ENCODE assay signal across 14 cellular contexts in genomic region chr10:665579-666091, GRCh38. TPM values are rescaled to one million over a fixed set of nuclear protein-coding genes. Genes with fewer than 3 reads are reported as not detected.
DNase-seq lines count a peak whose midpoint lies in the region; ATAC-seq and TF ChIP-seq lines count a peak whose summit lies in the region.
"Had no signal": no experiment of that assay in that cellular context is flagged by ENCODE, and none has a peak within 500 bp of the region (broad histone marks: within the 10 kb centered on the region; RNA-seq: fewer than 3 reads in every experiment).

No MANE protein-coding gene starts in this region.

- peak; percentile 84 for DNase-seq in A172 (ENCODE audit: low spot score)
- peak; percentile 90 for DNase-seq in SK-N-DZ (ENCODE audit: low spot score)
- no peak for DNase-seq in glutamatergic neuron
- DNase-seq in nephron progenitor cell, result no peak
- DNase-seq in NCI-H2081 (lab: John Stamatoyannopoulos, UW), result no peak
- DNase-seq in stimulated activated naive CD4-positive, alpha-beta T cell treated with Interleukin-2 at 50 U/mL for 16 hours (lab: John Stamatoyannopoulos, UW), result no peak
- DNase-seq: activated CD4-positive, alpha-beta memory T cell treated with anti-CD3 and anti-CD28 coated beads, Interleukin-2, amount 10 ng/mL, durations not matched to agents 7 days and 5 days; natural killer cell; NCI-H1436 treated with DMSO at 0.1 percent for 48 hours; stimulated activated CD4-positive, alpha-beta T cell treated with anti-CD3 and anti-CD28 coated beads, Interleukin-1b, Interleukin-23, amount 100 ng/mL, for 48 hours; stimulated activated naive CD4-positive, alpha-beta T cell had no signal

- H3K9me3 Mint-ChIP-seq in glutamatergic neuron (ENCODE audit: unreplicated experiment), result peaks cover 12% of the 10 kb centered on the region
- H3K9me3 Mint-ChIP-seq in nephron progenitor cell, result no peaks in the 10 kb centered on the region
- H3K9me3 Mint-ChIP-seq: natural killer cell had no signal

- H3K4me3 Mint-ChIP-seq in glutamatergic neuron (ENCODE audit: unreplicated experiment) (peak overlapping the region; percentile 1), nephron progenitor cell (no peak overlapping the region)
- H3K4me3 Mint-ChIP-seq: activated CD4-positive, alpha-beta memory T cell treated with anti-CD3 and anti-CD28 coated beads, Interleukin-2, amount 10 ng/mL, durations not matched to agents 7 days and 5 days; activated naive CD8-positive, alpha-beta T cell; natural killer cell had no signal

- TF ChIP-seq CTCF in glutamatergic neuron (IDR thresholded peaks at IDR 0.05; ENCODE audit: partially characterized antibody, unreplicated experiment), result no peak
- no peak for TF ChIP-seq CTCF in nephron progenitor cell (IDR thresholded peaks at IDR 0.05)

- ATAC-seq in GM18868 (IDR thresholded peaks at IDR 0.05; ENCODE audit: unreplicated experiment) (no peak), HG03025 (IDR thresholded peaks at IDR 0.05; ENCODE audit: low FRiP score, unreplicated experiment) (no peak)
- ATAC-seq: natural killer cell had no signal

- peak overlapping the region; percentile 0 for H3K27ac Mint-ChIP-seq in glutamatergic neuron (ENCODE audit: unreplicated experiment)
- peak overlapping the region; percentile 80 for H3K27ac Mint-ChIP-seq in nephron progenitor cell
- H3K27ac Mint-ChIP-seq: activated CD4-positive, alpha-beta memory T cell treated with anti-CD3 and anti-CD28 coated beads, Interleukin-2, amount 10 ng/mL, durations not matched to agents 7 days and 5 days; activated naive CD8-positive, alpha-beta T cell; natural killer cell had no signal

- no peaks in the 10 kb centered on the region for H3K36me3 Mint-ChIP-seq in glutamatergic neuron (ENCODE audit: unreplicated experiment)
- peaks cover 3% of the 10 kb centered on the region for H3K36me3 Mint-ChIP-seq in nephron progenitor cell (ENCODE audit: low read depth)
- H3K36me3 Mint-ChIP-seq: activated naive CD8-positive, alpha-beta T cell; natural killer cell had no signal

- H3K4me1 Mint-ChIP-seq in glutamatergic neuron (ENCODE audit: low read depth, unreplicated experiment) (peaks cover 41% of the 10 kb centered on the region), nephron progenitor cell (peaks cover 38% of the 10 kb centered on the region)

- H3K27me3 Mint-ChIP-seq in glutamatergic neuron (ENCODE audit: unreplicated experiment) (peaks cover 8% of the 10 kb centered on the region), nephron progenitor cell (ENCODE audit: low read depth, poor library complexity) (no peaks in the 10 kb centered on the region)

RNA-seq across cellular contexts. Expression of gene DIP2C, which starts 23.8 kb away (rescaled TPM):
- total RNA-seq in A172 (2014; rRNA removed; shearing (Covaris generic)), result 10.0 and 12.8 TPM in 2 replicates
- 5.8 and 6.8 TPM in 2 replicates for polyA plus RNA-seq in SK-N-DZ (2014; cell fraction: cytosol; rRNA removed)
- polyA plus RNA-seq in SK-N-DZ (2014; cell fraction: nucleus; rRNA removed), result 5.8 and 13.1 TPM in 2 replicates
- 52.6 TPM for total RNA-seq in glutamatergic neuron (ENCODE audit: unreplicated experiment)

Comparison
In these comparisons a context has a peak if more than half of its experiments do, and no peak if none do; other contexts are left out.
1. DNase-seq: peak in A172 (single experiment) and SK-N-DZ (single experiment); none in glutamatergic neuron (single experiment), nephron progenitor cell (single experiment), NCI-H2081 (0 of 2) and stimulated activated naive CD4-positive, alpha-beta T cell treated with Interleukin-2 at 50 U/mL for 16 hours (single experiment).